ENCODE assay signal across 17 cellular contexts in the genomic region with DNA sequence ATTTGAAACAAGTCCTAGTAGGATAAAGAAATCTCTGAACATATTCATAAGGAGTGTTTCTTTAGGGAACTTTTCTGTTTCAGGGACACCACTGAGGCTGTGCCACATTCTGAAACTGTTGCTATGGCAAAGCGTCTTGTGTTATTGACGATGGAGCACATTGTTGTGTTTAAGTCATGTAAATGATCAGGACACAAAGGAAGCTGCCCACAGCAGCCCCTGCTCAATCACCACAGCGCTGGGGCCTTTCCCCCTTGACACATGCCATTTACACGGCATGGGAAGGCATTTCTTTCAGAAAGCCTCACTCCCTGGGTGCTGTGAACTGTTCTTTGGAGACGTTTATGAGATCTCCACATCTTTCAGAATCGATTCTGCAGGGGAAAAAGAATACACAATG. TPM values are rescaled to one million over a fixed set of nuclear protein-coding genes. Genes with fewer than 3 reads are reported as not detected.
"Had no signal": no experiment of that assay in that cellular context is flagged by ENCODE, and none has a peak within 500 bp of the region (broad histone marks: within the 10 kb centered on the region; RNA-seq: fewer than 3 reads in every experiment).

No MANE protein-coding gene starts in this region.

- H3K4me3 Mint-ChIP-seq: activated naive CD4-positive, alpha-beta T cell treated with anti-CD3 and anti-CD28 coated beads for 36 hours; activated naive CD8-positive, alpha-beta T cell treated with anti-CD3 and anti-CD28 coated beads, Interleukin-2, amount 50 U/mL, for 24 hours; activated T-cell treated with anti-CD3 and anti-CD28 coated beads, Interleukin-2, amount 50 U/mL, for 4 hours; central memory CD8-positive, alpha-beta T cell; naive thymus-derived CD8-positive, alpha-beta T cell had no signal

- H3K4me1 Mint-ChIP-seq: activated naive CD8-positive, alpha-beta T cell treated with anti-CD3 and anti-CD28 coated beads, Interleukin-2, amount 50 U/mL, for 24 hours; central memory CD8-positive, alpha-beta T cell; naive thymus-derived CD8-positive, alpha-beta T cell had no signal

- H3K9me3 ChIP-seq: upper lobe of right lung had no signal

- DNase-seq: activated CD4-positive, alpha-beta T cell treated with anti-CD3 and anti-CD28 coated beads, Interleukin-2, amount 50 U/mL, for 1 hour; activated CD8-positive, alpha-beta memory T cell treated with anti-CD3 and anti-CD28 coated beads, Interleukin-2, amount 50 U/mL, for 4 hours; activated naive CD4-positive, alpha-beta T cell treated with anti-CD3 and anti-CD28 coated beads for 36 hours; activated naive CD8-positive, alpha-beta T cell treated with anti-CD3 and anti-CD28 coated beads, Interleukin-2, amount 50 U/mL, for 24 hours; activated T-cell treated with anti-CD3 and anti-CD28 coated beads, Interleukin-2, amount 50 U/mL, for 4 hours; anterior cingulate cortex; hypothalamus; left cardiac atrium; mesenchymal stem cell; naive thymus-derived CD8-positive, alpha-beta T cell; occipital lobe; stimulated activated naive CD4-positive, alpha-beta T cell; T-helper 1 cell; T1000; upper lobe of right lung had no signal

- H3K4me1 ChIP-seq: upper lobe of right lung had no signal

- H3K27ac Mint-ChIP-seq: activated naive CD4-positive, alpha-beta T cell treated with anti-CD3 and anti-CD28 coated beads for 36 hours; activated naive CD8-positive, alpha-beta T cell treated with anti-CD3 and anti-CD28 coated beads, Interleukin-2, amount 50 U/mL, for 24 hours; naive thymus-derived CD8-positive, alpha-beta T cell had no signal

- H3K27ac ChIP-seq: coronary artery, upper lobe of right lung had no signal

- H3K27me3 ChIP-seq: upper lobe of right lung had no signal

- H3K9me3 Mint-ChIP-seq: activated naive CD4-positive, alpha-beta T cell treated with anti-CD3 and anti-CD28 coated beads for 36 hours; activated naive CD8-positive, alpha-beta T cell treated with anti-CD3 and anti-CD28 coated beads, Interleukin-2, amount 50 U/mL, for 24 hours; activated T-cell treated with anti-CD3 and anti-CD28 coated beads, Interleukin-2, amount 50 U/mL, for 4 hours had no signal

- H3K36me3 ChIP-seq: upper lobe of right lung had no signal

- H3K27me3 Mint-ChIP-seq: activated naive CD8-positive, alpha-beta T cell treated with anti-CD3 and anti-CD28 coated beads, Interleukin-2, amount 50 U/mL, for 24 hours; central memory CD8-positive, alpha-beta T cell; naive thymus-derived CD8-positive, alpha-beta T cell had no signal

- H3K4me3 ChIP-seq: coronary artery, upper lobe of right lung had no signal

RNA-seq across cellular contexts. Expression of gene MID1, which starts 39.8 kb away (rescaled TPM):
- polyA plus RNA-seq: naive thymus-derived CD8-positive, alpha-beta T cell had no signal
